Comparison of ENCODE assay signal across 10 cellular contexts in genomic region chr9:21711504-21711903, GRCh38.
DNase-seq lines count a peak whose midpoint lies in the region; ATAC-seq and TF ChIP-seq lines count a peak whose summit lies in the region.
"Had no signal": no experiment of that assay in that cellular context is flagged by ENCODE, and none has a peak within 500 bp of the region (broad histone marks: within the 10 kb centered on the region; RNA-seq: fewer than 3 reads in every experiment).

No MANE protein-coding gene starts in this region.

- no TSS peak for BruUV-seq in PC-3 (replicated peaks; lab: Mats Ljungman, UMichigan)

- no peaks in the 10 kb centered on the region for H3K9me2 ChIP-seq in PC-3 (replicated peaks; ENCODE audit: low read length)

- DNase-seq in activated CD8-positive, alpha-beta T cell treated with anti-CD3 and anti-CD28 coated beads for 36 hours = no peak
- no peak for DNase-seq in activated CD8-positive, alpha-beta T cell treated with anti-CD3 and anti-CD28 coated beads, Interleukin-2, amount 10 ng/mL, durations not matched to agents 7 days and 5 days
- DNase-seq in WTC11 (ENCODE audit: low spot score) (no peak), renal cortical epithelial cell (ENCODE audit: low read depth) (peak; percentile 93), uterus (no peak), upper lobe of left lung (no peak), PC-3 (no peak)
- DNase-seq: natural killer cell had no signal

- no peak overlapping the region for H2AFZ ChIP-seq in PC-3 (ENCODE audit: low read length)

- no peak overlapping the region for H3K4me3 Mint-ChIP-seq in activated CD8-positive, alpha-beta T cell treated with anti-CD3 and anti-CD28 coated beads for 36 hours
- no peak overlapping the region for H3K4me3 Mint-ChIP-seq in activated CD8-positive, alpha-beta T cell treated with anti-CD3 and anti-CD28 coated beads, Interleukin-2, amount 10 ng/mL, durations not matched to agents 7 days and 5 days
- H3K4me3 Mint-ChIP-seq in WTC11 = no peak overlapping the region
- H3K4me3 Mint-ChIP-seq: B cell, natural killer cell had no signal

- intact Hi-C loops in activated CD8-positive, alpha-beta T cell treated with anti-CD3 and anti-CD28 coated beads for 36 hours (cut with micrococcal nuclease) = no loop called here
- intact Hi-C loops in uterus (cut with DNase I; ENCODE audit: low total_unique reads) = no loop called here
- intact Hi-C loops in PC-3 (cut with micrococcal nuclease) = no loop called here

- peak; percentile 46 for ATAC-seq in activated CD8-positive, alpha-beta T cell treated with anti-CD3 and anti-CD28 coated beads for 36 hours
- ATAC-seq in activated CD8-positive, alpha-beta T cell treated with anti-CD3 and anti-CD28 coated beads, Interleukin-2, amount 10 ng/mL, durations not matched to agents 7 days and 5 days = no peak
- ATAC-seq in HG03025 (IDR thresholded peaks at IDR 0.05; ENCODE audit: low FRiP score, unreplicated experiment) (peak; percentile 61), WTC11 (peak; percentile 82), upper lobe of left lung (ENCODE audit: low FRiP score in 2 of 2) (no peak), PC-3 (no peak)
- ATAC-seq: natural killer cell had no signal

- no peaks in the 10 kb centered on the region for H3F3A ChIP-seq in PC-3 (ENCODE audit: low read length, unreplicated experiment)

- no peaks in the 10 kb centered on the region for H3K79me2 ChIP-seq in PC-3 (ENCODE audit: low read length)

- H3K36me3 ChIP-seq in uterus (no peaks in the 10 kb centered on the region), upper lobe of left lung (no peaks in the 10 kb centered on the region), PC-3 (ENCODE audit: low read depth, low read length) (no peaks in the 10 kb centered on the region)

- no peak overlapping the region for H3K27ac Mint-ChIP-seq in activated CD8-positive, alpha-beta T cell treated with anti-CD3 and anti-CD28 coated beads for 36 hours
- no peak overlapping the region for H3K27ac Mint-ChIP-seq in activated CD8-positive, alpha-beta T cell treated with anti-CD3 and anti-CD28 coated beads, Interleukin-2, amount 10 ng/mL, durations not matched to agents 7 days and 5 days
- H3K27ac Mint-ChIP-seq in WTC11 = no peak overlapping the region
- H3K27ac Mint-ChIP-seq: B cell, natural killer cell had no signal

- TF ChIP-seq CTCF in activated CD8-positive, alpha-beta T cell treated with anti-CD3 and anti-CD28 coated beads for 36 hours (IDR thresholded peaks at IDR 0.05) = no peak
- no peak for TF ChIP-seq CTCF in WTC11 (IDR thresholded peaks at IDR 0.05)
- TF ChIP-seq CTCF in uterus (IDR thresholded peaks at IDR 0.05) = no peak
- no peak for TF ChIP-seq CTCF in upper lobe of left lung (IDR thresholded peaks at IDR 0.05)
- no peak for TF ChIP-seq CTCF in PC-3 (conservative IDR thresholded peaks at IDR 0.05; ENCODE audit: low read depth, low read length)

- no peak for TF ChIP-seq EP300 in upper lobe of left lung (IDR thresholded peaks at IDR 0.05)

- WGBS in upper lobe of left lung, 2 donors = 59 to 76% methylated on average over 2 of the region's 2 CpGs

- H4K20me1 ChIP-seq in PC-3 (ENCODE audit: low read length) = no peaks in the 10 kb centered on the region

- H3K27ac ChIP-seq in uterus = no peak overlapping the region
- H3K27ac ChIP-seq in upper lobe of left lung = no peak overlapping the region
- H3K27ac ChIP-seq in PC-3 (ENCODE audit: low read length) = no peak overlapping the region

- no peak for TF ChIP-seq POLR2A in uterus (IDR thresholded peaks at IDR 0.05)
- TF ChIP-seq POLR2A in upper lobe of left lung (IDR thresholded peaks at IDR 0.05) = no peak

- POLR2A ChIA-PET in activated CD8-positive, alpha-beta T cell treated with anti-CD3 and anti-CD28 coated beads for 36 hours (lab: Charles Lee) = no interaction called here
- POLR2A ChIA-PET in activated CD8-positive, alpha-beta T cell treated with anti-CD3 and anti-CD28 coated beads, Interleukin-2, amount 10 ng/mL, durations not matched to agents 7 days and 5 days (lab: Charles Lee) = interaction anchor here (0.6 kb wide), 1 partner anchor 35 kb away, joined by 5 read pairs; no protein-coding TSS in a partner anchor
- POLR2A ChIA-PET in WTC11 (lab: Charles Lee) = no interaction called here
- POLR2A ChIA-PET in PC-3 (lab: Charles Lee; ENCODE audit: unreplicated experiment) = no interaction called here

- no peak overlapping the region for H3K4me2 ChIP-seq in PC-3 (ENCODE audit: low read length)

- H3K9me3 Mint-ChIP-seq in activated CD8-positive, alpha-beta T cell treated with anti-CD3 and anti-CD28 coated beads for 36 hours = no peaks in the 10 kb centered on the region
- H3K9me3 Mint-ChIP-seq in activated CD8-positive, alpha-beta T cell treated with anti-CD3 and anti-CD28 coated beads, Interleukin-2, amount 10 ng/mL, durations not matched to agents 7 days and 5 days (ENCODE audit: insufficient read depth) = no peaks in the 10 kb centered on the region
- H3K9me3 Mint-ChIP-seq in WTC11 = peaks cover 4% of the 10 kb centered on the region; the same call in 1 of the 2 replicates
- H3K9me3 Mint-ChIP-seq: natural killer cell had no signal

- CTCF ChIA-PET in activated CD8-positive, alpha-beta T cell treated with anti-CD3 and anti-CD28 coated beads for 36 hours (lab: Charles Lee) = interaction anchor here (1.5 to 2.8 kb wide), 3 partner anchors 22 to 77 kb away, joined by 3 to 11 read pairs (median 5); no protein-coding TSS in a partner anchor
- CTCF ChIA-PET in activated CD8-positive, alpha-beta T cell treated with anti-CD3 and anti-CD28 coated beads, Interleukin-2, amount 10 ng/mL, durations not matched to agents 7 days and 5 days (lab: Charles Lee) = interaction anchor here (1.0 to 1.4 kb wide), 2 partner anchors 245 to 476 kb away, joined by 3 to 4 read pairs; no protein-coding TSS in a partner anchor
- CTCF ChIA-PET in WTC11 (lab: Charles Lee) = interaction anchor here (1.2 kb wide), 1 partner anchor 79 kb away, joined by 3 read pairs; no protein-coding TSS in a partner anchor
- CTCF ChIA-PET in PC-3 (lab: Charles Lee) = no interaction called here

- H3K36me3 Mint-ChIP-seq in activated CD8-positive, alpha-beta T cell treated with anti-CD3 and anti-CD28 coated beads for 36 hours (ENCODE audit: low read depth) = no peaks in the 10 kb centered on the region
- no peaks in the 10 kb centered on the region for H3K36me3 Mint-ChIP-seq in activated CD8-positive, alpha-beta T cell treated with anti-CD3 and anti-CD28 coated beads, Interleukin-2, amount 10 ng/mL, durations not matched to agents 7 days and 5 days (ENCODE audit: low read depth)
- no peaks in the 10 kb centered on the region for H3K36me3 Mint-ChIP-seq in WTC11
- H3K36me3 Mint-ChIP-seq: natural killer cell had no signal

- no peak overlapping the region for H3K9ac ChIP-seq in PC-3 (ENCODE audit: low read length)

- H3K4me1 Mint-ChIP-seq in activated CD8-positive, alpha-beta T cell treated with anti-CD3 and anti-CD28 coated beads for 36 hours (ENCODE audit: low read depth) = peaks cover 16% of the 10 kb centered on the region
- H3K4me1 Mint-ChIP-seq in activated CD8-positive, alpha-beta T cell treated with anti-CD3 and anti-CD28 coated beads, Interleukin-2, amount 10 ng/mL, durations not matched to agents 7 days and 5 days (ENCODE audit: low read depth) = peaks cover 5% of the 10 kb centered on the region
- peaks cover 10% of the 10 kb centered on the region for H3K4me1 Mint-ChIP-seq in WTC11
- H3K4me1 Mint-ChIP-seq: B cell had no signal

- H3K27me3 ChIP-seq in uterus (no peaks in the 10 kb centered on the region), upper lobe of left lung (no peaks in the 10 kb centered on the region), PC-3 (ENCODE audit: low read length) (no peaks in the 10 kb centered on the region)

- H3K9me3 ChIP-seq in uterus (no peaks in the 10 kb centered on the region), upper lobe of left lung (no peaks in the 10 kb centered on the region), PC-3 (ENCODE audit: low read length) (no peaks in the 10 kb centered on the region)

- no peaks in the 10 kb centered on the region for H3K27me3 Mint-ChIP-seq in activated CD8-positive, alpha-beta T cell treated with anti-CD3 and anti-CD28 coated beads for 36 hours
- peaks cover 14% of the 10 kb centered on the region for H3K27me3 Mint-ChIP-seq in activated CD8-positive, alpha-beta T cell treated with anti-CD3 and anti-CD28 coated beads, Interleukin-2, amount 10 ng/mL, durations not matched to agents 7 days and 5 days (ENCODE audit: low read depth)
- H3K27me3 Mint-ChIP-seq in WTC11 (ENCODE audit: low read depth) = peaks cover 34% of the 10 kb centered on the region

- H3K4me1 ChIP-seq in uterus (no peaks in the 10 kb centered on the region), upper lobe of left lung (no peaks in the 10 kb centered on the region), PC-3 (ENCODE audit: insufficient read depth, low read length) (peaks cover 11% of the 10 kb centered on the region; the same call in 1 of the 2 replicates)

- H3K4me3 ChIP-seq in uterus (no peak overlapping the region), upper lobe of left lung (no peak overlapping the region), PC-3 (ENCODE audit: low read length) (no peak overlapping the region)

TF ChIP-seq in WTC11, 78 proteins besides CTCF, POLR2A, EP300 and RAD21 (continues in another document):
- TF ChIP-seq HMGXB4 (CRISPR knock-in tag; IDR thresholded peaks at IDR 0.05) (no peak), ZNF416 (CRISPR knock-in tag; IDR thresholded peaks at IDR 0.05) (no peak), KAT7 (CRISPR knock-in tag; IDR thresholded peaks at IDR 0.05; ENCODE audit: borderline replicate concordance) (no peak), JUN (CRISPR knock-in tag; IDR thresholded peaks at IDR 0.05) (no peak), ATF3 (CRISPR knock-in tag; conservative IDR thresholded peaks at IDR 0.05) (no peak)

Comparison
In these comparisons a context has a peak if more than half of its experiments do, and no peak if none do; other contexts are left out.
1. ATAC-seq: peak in activated CD8-positive, alpha-beta T cell treated with anti-CD3 and anti-CD28 coated beads for 36 hours (single experiment), HG03025 (single experiment) and WTC11 (single experiment); none in activated CD8-positive, alpha-beta T cell treated with anti-CD3 and anti-CD28 coated beads, Interleukin-2, amount 10 ng/mL, durations not matched to agents 7 days and 5 days (single experiment), upper lobe of left lung (0 of 2) and PC-3 (single experiment).